In genomic region chr2:3605013-3605961, GRCh38 we compare ENCODE assay signal across 7 cellular contexts. TPM values are rescaled to one million over a fixed set of nuclear protein-coding genes. Genes with fewer than 3 reads are reported as not detected.
DNase-seq lines count a peak whose midpoint lies in the region; ATAC-seq and TF ChIP-seq lines count a peak whose summit lies in the region.

No MANE protein-coding gene starts in this region.

- no peaks in the 10 kb centered on the region for H3K9me3 Mint-ChIP-seq in stimulated activated memory B cell treated with anti-CD40 and anti-IgM and Interleukin-4, amounts not matched to agents 10 μg/mL and 1 μg/mL and 100 μg/mL, for 72 hours

- peaks cover 12% of the 10 kb centered on the region for H3K4me1 Mint-ChIP-seq in stimulated activated memory B cell treated with anti-CD40 and anti-IgM and Interleukin-4, amounts not matched to agents 10 μg/mL and 1 μg/mL and 100 μg/mL, for 72 hours

- peak overlapping the region; percentile 69 for H3K27ac Mint-ChIP-seq in stimulated activated memory B cell treated with anti-CD40 and anti-IgM and Interleukin-4, amounts not matched to agents 10 μg/mL and 1 μg/mL and 100 μg/mL, for 72 hours

- H3K4me3 ChIP-seq in epithelial cell of proximal tubule (ENCODE audit: low read depth, low read length) = peak overlapping the region; percentile 10

- TF ChIP-seq CTCF in epithelial cell of proximal tubule (conservative IDR thresholded peaks at IDR 0.05; ENCODE audit: low read depth, low read length) = no peak

- no peaks in the 10 kb centered on the region for H3K36me3 Mint-ChIP-seq in stimulated activated memory B cell treated with anti-CD40 and anti-IgM and Interleukin-4, amounts not matched to agents 10 μg/mL and 1 μg/mL and 100 μg/mL, for 72 hours

- DNase-seq in NCI-H1436 (lab: John Stamatoyannopoulos, UW) (peak; percentile 98), T follicular helper cell (ENCODE audit: low read depth) (peak; percentile 33), epithelial cell of proximal tubule (ENCODE audit: low read depth) (no peak)

- peaks cover 11% of the 10 kb centered on the region for H3K27me3 Mint-ChIP-seq in stimulated activated memory B cell treated with anti-CD40 and anti-IgM and Interleukin-4, amounts not matched to agents 10 μg/mL and 1 μg/mL and 100 μg/mL, for 72 hours

- peak overlapping the region; percentile 60 for H3K4me3 Mint-ChIP-seq in stimulated activated memory B cell treated with anti-CD40 and anti-IgM and Interleukin-4, amounts not matched to agents 10 μg/mL and 1 μg/mL and 100 μg/mL, for 72 hours

- peak; percentile 67 for ATAC-seq in GM18909 (IDR thresholded peaks at IDR 0.05; ENCODE audit: poor library complexity, unreplicated experiment)
- no peak for ATAC-seq in stimulated activated memory B cell treated with anti-CD40 and anti-IgM and Interleukin-4, amounts not matched to agents 10 μg/mL and 1 μg/mL and 100 μg/mL, for 72 hours
- ATAC-seq in HG02642 (IDR thresholded peaks at IDR 0.05; ENCODE audit: poor library complexity, unreplicated experiment) = no peak
- ATAC-seq in GM18498 (IDR thresholded peaks at IDR 0.05; ENCODE audit: unreplicated experiment) = no peak

RNA-seq across cellular contexts. Expression of gene COLEC11, which starts 10.4 kb away (rescaled TPM):
- total RNA-seq in epithelial cell of proximal tubule = 0.40 and 2.4 TPM in 2 replicates

RNA-seq across cellular contexts. Expression of gene RPS7, which starts 30.2 kb away (rescaled TPM):
- 3,039 and 4,770 TPM in 2 replicates for total RNA-seq in epithelial cell of proximal tubule

RNA-seq across cellular contexts. Expression of gene RNASEH1, which starts 47.2 kb away (rescaled TPM):
- total RNA-seq in epithelial cell of proximal tubule = 19.5 and 35.1 TPM in 2 replicates

RNA-seq across cellular contexts. Expression of gene ALLC, which starts 52.7 kb away (rescaled TPM):
- not detected in 2 replicates for total RNA-seq in epithelial cell of proximal tubule
